In the genomic region with DNA sequence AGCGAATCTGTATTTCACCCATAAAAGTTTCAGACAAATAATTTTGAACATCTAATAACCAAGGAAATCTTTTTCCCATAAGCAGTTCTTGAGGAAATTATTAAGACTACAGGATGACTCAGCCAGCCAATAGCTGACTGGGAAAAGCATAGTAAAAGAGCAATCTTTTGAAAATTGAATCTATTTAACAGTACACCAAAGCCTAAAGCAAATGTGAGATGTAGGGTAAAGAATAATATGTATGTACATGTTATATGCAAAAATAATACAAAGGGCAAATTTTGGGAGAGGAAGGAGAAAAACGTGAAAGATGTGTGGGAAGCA, we compare ENCODE assay signal across 17 cellular contexts. TPM values are rescaled to one million over a fixed set of nuclear protein-coding genes. Genes with fewer than 3 reads are reported as not detected.
DNase-seq lines count a peak whose midpoint lies in the region; ATAC-seq, FAIRE-seq and TF ChIP-seq lines count a peak whose summit lies in the region.
"Had no signal": no experiment of that assay in that cellular context is flagged by ENCODE, and none has a peak within 500 bp of the region (broad histone marks: within the 10 kb centered on the region; RNA-seq: fewer than 3 reads in every experiment).

No MANE protein-coding gene starts in this region.

- H3K9me3 ChIP-seq in SK-N-SH: no peaks in the 10 kb centered on the region
- H3K9me3 ChIP-seq in skeletal muscle satellite cell (replicated peaks; ENCODE audit: low read length): no peaks in the 10 kb centered on the region
- H3K9me3 ChIP-seq: right lobe of liver had no signal

- CTCF ChIA-PET in SK-N-SH (lab: Yijun Ruan, JAX): no interaction called here

- H3K27me3 Mint-ChIP-seq in stimulated activated naive CD8-positive, alpha-beta T cell treated with anti-CD3 and anti-CD28 coated beads, Interleukin-15, Interleukin-2, amounts not matched to agents 100 ng/mL and 50 ng/mL, for 24 hours: no peaks in the 10 kb centered on the region
- no peaks in the 10 kb centered on the region for H3K27me3 Mint-ChIP-seq in stimulated activated naive CD8-positive, alpha-beta T cell treated with anti-CD3 and anti-CD28 coated beads, Interleukin-15, amount 100 ng/mL, for 72 hours
- H3K27me3 Mint-ChIP-seq: IgD-negative memory B cell; stimulated activated naive B cell treated with anti-CD40 and anti-IgM and Interleukin-4, amounts not matched to agents 10 μg/mL and 1 μg/mL and 100 μg/mL, for 72 hours had no signal

- POLR2A ChIA-PET in SK-N-SH (lab: Yijun Ruan, JAX): no interaction called here

- TF ChIP-seq EP300 in SK-N-SH (IDR thresholded peaks at IDR 0.05; ENCODE audit: borderline replicate concordance in 1 of 2, low read depth in 1 of 2, low read length in 1 of 2): no peak

- no peaks in the 10 kb centered on the region for H3K79me2 ChIP-seq in SK-N-SH (ENCODE audit: insufficient read depth)

- no peak for ATAC-seq in stimulated activated naive CD8-positive, alpha-beta T cell treated with anti-CD3 and anti-CD28 coated beads, Interleukin-15, amount 100 ng/mL, for 72 hours
- ATAC-seq: right lobe of liver; stimulated activated naive B cell treated with anti-CD40 and anti-IgM and Interleukin-4, amounts not matched to agents 10 μg/mL and 1 μg/mL and 100 μg/mL, for 72 hours had no signal

- H3K36me3 ChIP-seq in SK-N-SH (replicated peaks in 1 of 2; ENCODE audit: control insufficient read depth in 1 of 2, insufficient read depth in 2 of 2, low read length in 1 of 2) (peaks cover 5 to 10% of the 10 kb centered on the region in 2 experiments), bronchial epithelial cell (ENCODE audit: control insufficient read depth, insufficient read depth, low read length) (no peaks in the 10 kb centered on the region), skeletal muscle satellite cell (ENCODE audit: insufficient read depth, low read length) (peaks cover 17% of the 10 kb centered on the region)
- H3K36me3 ChIP-seq: right lobe of liver had no signal

- H3K4me3 ChIP-seq in SK-N-SH (ENCODE audit: low read depth in 2 of 2, low read length in 1 of 2) (no peak overlapping the region), bronchial epithelial cell (ENCODE audit: low read depth, low read length) (no peak overlapping the region), skeletal muscle satellite cell (ENCODE audit: low read length) (no peak overlapping the region)
- H3K4me3 ChIP-seq: right lobe of liver, tibial artery had no signal

- peak overlapping the region; percentile 75; the same call in 1 of the 2 replicates for H2AFZ ChIP-seq in SK-N-SH (ENCODE audit: low read depth)

- peaks cover 6% of the 10 kb centered on the region for H3K9me3 Mint-ChIP-seq in stimulated activated naive CD8-positive, alpha-beta T cell treated with anti-CD3 and anti-CD28 coated beads, Interleukin-15, Interleukin-2, amounts not matched to agents 100 ng/mL and 50 ng/mL, for 24 hours
- H3K9me3 Mint-ChIP-seq in stimulated activated naive CD8-positive, alpha-beta T cell treated with anti-CD3 and anti-CD28 coated beads, Interleukin-15, amount 100 ng/mL, for 72 hours: peaks cover 8 to 19% of the 10 kb centered on the region in 2 donors

- H4K20me1 ChIP-seq in SK-N-SH (ENCODE audit: insufficient read depth): no peaks in the 10 kb centered on the region

- 70% methylated on average over 2 of the region's 2 CpGs for WGBS in SK-N-SH (ENCODE audit: low lambda C conversion rate)

- peaks cover 20% of the 10 kb centered on the region for H3F3A ChIP-seq in SK-N-SH (replicated peaks; ENCODE audit: insufficient read depth)

- H3K27ac Mint-ChIP-seq in stimulated activated naive CD8-positive, alpha-beta T cell treated with anti-CD3 and anti-CD28 coated beads, Interleukin-15, Interleukin-2, amounts not matched to agents 100 ng/mL and 50 ng/mL, for 24 hours: peak overlapping the region; percentile 2
- H3K27ac Mint-ChIP-seq in stimulated activated naive CD8-positive, alpha-beta T cell treated with anti-CD3 and anti-CD28 coated beads, Interleukin-15, amount 100 ng/mL, for 72 hours: peak overlapping the region in 1 of 2 donors; percentile 85
- H3K27ac Mint-ChIP-seq: stimulated activated naive B cell treated with anti-CD40 and anti-IgM and Interleukin-4, amounts not matched to agents 10 μg/mL and 1 μg/mL and 100 μg/mL, for 72 hours had no signal

- H3K4me1 Mint-ChIP-seq in stimulated activated naive CD8-positive, alpha-beta T cell treated with anti-CD3 and anti-CD28 coated beads, Interleukin-15, Interleukin-2, amounts not matched to agents 100 ng/mL and 50 ng/mL, for 24 hours (ENCODE audit: low read depth): peaks cover 23% of the 10 kb centered on the region
- H3K4me1 Mint-ChIP-seq in stimulated activated naive CD8-positive, alpha-beta T cell treated with anti-CD3 and anti-CD28 coated beads, Interleukin-15, amount 100 ng/mL, for 72 hours: peaks cover 37% of the 10 kb centered on the region

- H3K4me3 Mint-ChIP-seq in stimulated activated naive CD8-positive, alpha-beta T cell treated with anti-CD3 and anti-CD28 coated beads, Interleukin-15, Interleukin-2, amounts not matched to agents 100 ng/mL and 50 ng/mL, for 24 hours: peak overlapping the region; percentile 15
- peak overlapping the region in 1 of 2 donors; percentile 1 for H3K4me3 Mint-ChIP-seq in stimulated activated naive CD8-positive, alpha-beta T cell treated with anti-CD3 and anti-CD28 coated beads, Interleukin-15, amount 100 ng/mL, for 72 hours
- H3K4me3 Mint-ChIP-seq: stimulated activated naive B cell treated with anti-CD40 and anti-IgM and Interleukin-4, amounts not matched to agents 10 μg/mL and 1 μg/mL and 100 μg/mL, for 72 hours had no signal

- TF ChIP-seq CTCF in SK-N-SH (IDR thresholded peaks at IDR 0.05): no peak
- no peak for TF ChIP-seq CTCF in bronchial epithelial cell (IDR thresholded peaks at IDR 0.05; ENCODE audit: insufficient read depth, low read length, severe bottlenecking)

- FAIRE-seq in bronchial epithelial cell (lab: Jason Lieb, UNC): no peak
- FAIRE-seq in urothelium cell line (lab: Jason Lieb, UNC): no peak

- no peak for DNase-seq in stimulated activated naive CD8-positive, alpha-beta T cell treated with anti-CD3 and anti-CD28 coated beads, Interleukin-15, amount 100 ng/mL, for 72 hours
- no peak for DNase-seq in SK-N-SH
- peak; percentile 12 for DNase-seq in bronchial epithelial cell (ENCODE audit: low read depth)
- DNase-seq in urothelium cell line (ENCODE audit: low spot score): no peak
- DNase-seq in occipital lobe (lab: John Stamatoyannopoulos, UW): no peak
- no peak for DNase-seq in COLO829 (ENCODE audit: low spot score)
- DNase-seq: amygdala; cerebellar nuclear complex; DMS79 treated with DMSO at 0.1 percent for 48 hours; NCI-H2029; NCI-H446; right lobe of liver; stimulated activated naive B cell treated with anti-CD40 and anti-IgM and Interleukin-4, amounts not matched to agents 10 μg/mL and 1 μg/mL and 100 μg/mL, for 72 hours; tibial artery had no signal

- peak overlapping the region in 1 of 2 experiments; percentile 67; a peak in 2 of 4 replicates for H3K27ac ChIP-seq in SK-N-SH (ENCODE audit: low read depth in 2 of 2, low read length in 1 of 2)
- H3K27ac ChIP-seq: right lobe of liver, tibial artery had no signal

- H3K27me3 ChIP-seq in SK-N-SH (ENCODE audit: insufficient read depth) (no peaks in the 10 kb centered on the region), bronchial epithelial cell (ENCODE audit: control insufficient read depth, insufficient read depth, low read length) (no peaks in the 10 kb centered on the region), skeletal muscle satellite cell (ENCODE audit: control insufficient read depth, insufficient read depth, low read length) (no peaks in the 10 kb centered on the region)
- H3K27me3 ChIP-seq: right lobe of liver, tibial artery had no signal

- peak overlapping the region; percentile 50 for H3K4me2 ChIP-seq in SK-N-SH
- H3K4me2 ChIP-seq in skeletal muscle satellite cell (ENCODE audit: low read length): peak overlapping the region; percentile 55

- no peaks in the 10 kb centered on the region for H3K9me2 ChIP-seq in SK-N-SH

- H3K9ac ChIP-seq in SK-N-SH (no peak overlapping the region), skeletal muscle satellite cell (ENCODE audit: low read depth, low read length) (no peak overlapping the region)

- no peak for TF ChIP-seq RAD21 in SK-N-SH (IDR thresholded peaks at IDR 0.05; ENCODE audit: low read length)

- H3K4me1 ChIP-seq in SK-N-SH (ENCODE audit: control insufficient read depth in 1 of 2, insufficient read depth in 2 of 2, low read depth in 1 of 2, low read length in 1 of 2) (peaks cover 0 to 18% of the 10 kb centered on the region in 2 experiments; a peak in 1 of 4 replicates), skeletal muscle satellite cell (ENCODE audit: control insufficient read depth, insufficient read depth, low read length) (peaks cover 11% of the 10 kb centered on the region)
- H3K4me1 ChIP-seq: tibial artery had no signal

- peaks cover 20% of the 10 kb centered on the region for H3K36me3 Mint-ChIP-seq in stimulated activated naive CD8-positive, alpha-beta T cell treated with anti-CD3 and anti-CD28 coated beads, Interleukin-15, Interleukin-2, amounts not matched to agents 100 ng/mL and 50 ng/mL, for 24 hours (ENCODE audit: low read depth)
- H3K36me3 Mint-ChIP-seq: IgD-negative memory B cell had no signal

TF ChIP-seq in SK-N-SH, 30 proteins besides CTCF, POLR2A, EP300 and RAD21 (continues in another document):
- TF ChIP-seq MEF2A (IDR thresholded peaks at IDR 0.05; ENCODE audit: borderline replicate concordance, low read depth) (no peak), RFX5 (IDR thresholded peaks at IDR 0.05; ENCODE audit: low read length) (no peak)

RNA-seq across cellular contexts. Expression of gene KDSR, which starts 12.6 kb away (rescaled TPM):
- 21.2 and 22.3 TPM in 2 replicates for polyA plus RNA-seq in SK-N-SH (2012; rRNA removed)
- polyA plus RNA-seq in SK-N-SH (2012; cell fraction: cytosol; rRNA removed): 32.1 and 34.6 TPM in 2 replicates
- 18.6 and 21.6 TPM in 2 replicates for polyA plus RNA-seq in SK-N-SH (2012; cell fraction: nucleus; rRNA removed)
- total RNA-seq in bronchial epithelial cell (18.4 and 40.5 TPM in 2 replicates), occipital lobe (12.2 TPM)
- total RNA-seq in skeletal muscle satellite cell (2012; rRNA removed): 30.8 and 37.8 TPM in 2 replicates

RNA-seq across cellular contexts. Expression of gene VPS4B, which starts 42.7 kb away (rescaled TPM):
- 15.0 and 18.0 TPM in 2 replicates for polyA plus RNA-seq in SK-N-SH (2012; rRNA removed)
- polyA plus RNA-seq in SK-N-SH (2012; cell fraction: cytosol; rRNA removed): 20.8 and 23.5 TPM in 2 replicates
- 8.2 and 13.0 TPM in 2 replicates for polyA plus RNA-seq in SK-N-SH (2012; cell fraction: nucleus; rRNA removed)
- total RNA-seq in bronchial epithelial cell (120 and 167 TPM in 2 replicates), occipital lobe (41.0 TPM)
- total RNA-seq in skeletal muscle satellite cell (2012; rRNA removed): 29.9 and 32.4 TPM in 2 replicates
